Comparison of ENCODE assay signal across 1 cellular context in the genomic region with DNA sequence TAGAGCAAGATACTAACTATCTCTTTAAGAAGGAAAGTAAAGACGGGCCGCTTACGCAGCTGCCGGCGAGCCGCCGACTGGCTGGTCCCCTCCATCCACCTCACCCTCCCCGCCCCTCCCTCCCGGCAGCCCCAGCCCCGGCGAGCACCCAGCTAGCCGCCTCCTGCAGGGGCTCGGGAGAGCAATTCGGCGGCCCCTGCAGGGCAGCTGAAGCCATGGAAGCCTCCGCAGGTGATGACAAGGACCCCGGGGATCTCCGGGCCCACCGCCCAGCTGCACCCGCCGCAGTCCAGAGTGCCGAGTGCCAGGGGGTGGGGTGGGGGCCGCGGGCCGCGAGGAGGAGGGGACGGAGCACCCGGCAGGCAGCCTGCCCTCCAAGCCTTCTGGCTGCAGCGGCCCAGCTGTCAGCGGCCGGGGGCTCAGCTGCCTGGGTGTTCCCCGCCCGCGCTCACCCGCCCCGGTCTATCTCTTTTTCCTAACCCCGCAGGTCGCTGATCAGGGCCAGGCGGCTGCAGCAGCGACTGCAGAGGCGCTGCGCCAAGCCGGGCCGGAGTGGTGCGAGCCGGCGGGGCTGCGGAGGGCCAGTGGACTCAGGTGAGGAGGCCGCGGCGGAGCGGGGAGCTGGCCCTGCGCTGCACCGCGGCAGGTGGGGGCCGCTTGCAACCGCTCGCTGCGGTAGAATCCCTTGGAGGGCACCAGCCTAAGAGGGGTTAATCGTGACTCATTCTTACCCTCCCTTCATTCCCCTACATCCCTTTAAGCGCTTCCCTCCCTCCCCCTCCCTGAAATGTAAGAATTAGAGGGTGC.
TF ChIP-seq lines count a peak whose summit lies in the region.

Gene SNPH, plus strand, starts transcription at position 128 of the 807 bp plus-strand sequence. CDS start 29,946 bp downstream, outside the sequence.

TF ChIP-seq in HEK293, 187 proteins besides CTCF, POLR2A, EP300 and RAD21 (continued from another document):
- TF ChIP-seq ZNF510 (tag by site-specific recombination; IDR thresholded peaks at IDR 0.05; ENCODE audit: insufficient replicate concordance): no peak
